ENCODE assay signal across 17 cellular contexts in the genomic region with DNA sequence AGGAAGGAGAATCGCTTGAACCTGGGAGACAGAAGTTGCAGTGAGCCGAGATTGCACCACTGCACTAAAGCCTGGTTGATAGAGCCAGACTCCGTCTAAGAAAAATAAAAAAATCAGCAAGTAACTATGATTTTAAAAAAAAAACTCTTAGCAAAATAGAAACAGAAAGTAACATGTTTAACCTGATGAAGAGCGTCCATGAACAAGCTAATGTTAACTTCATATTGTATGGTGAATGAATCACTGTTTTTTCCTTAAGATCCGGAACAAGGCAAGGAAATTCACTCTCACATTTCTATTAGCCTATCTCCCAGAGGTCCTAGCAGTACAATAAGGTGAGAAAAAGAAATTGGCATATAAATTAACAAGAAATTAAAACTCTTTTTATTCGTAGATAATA.
DNase-seq lines count a peak whose midpoint lies in the region; ATAC-seq and TF ChIP-seq lines count a peak whose summit lies in the region.
"Had no signal": no experiment of that assay in that cellular context is flagged by ENCODE, and none has a peak within 500 bp of the region (broad histone marks: within the 10 kb centered on the region; RNA-seq: fewer than 3 reads in every experiment).

No MANE protein-coding gene starts in this region.

- no peak overlapping the region for H3K4me2 ChIP-seq in MM.1S (ENCODE audit: low read depth, low read length)

- H2AFZ ChIP-seq in MM.1S (ENCODE audit: low read length) = no peak overlapping the region
- H2AFZ ChIP-seq: GM23248 had no signal

- H3K27me3 ChIP-seq in subcutaneous abdominal adipose tissue (ENCODE audit: control insufficient read depth in 5 of 5, insufficient read depth in 4 of 5, low read length in 5 of 5) = no peaks in the 10 kb centered on the region
- H3K27me3 ChIP-seq in MM.1S (replicated peaks; ENCODE audit: insufficient read depth, low read length) = no peaks in the 10 kb centered on the region

- H3K4me3 ChIP-seq in subcutaneous abdominal adipose tissue (ENCODE audit: low read depth in 1 of 5, low read length in 5 of 5) (peak overlapping the region in 3 of 5 donors; percentile 25 to 45 (median 35)), MM.1S (ENCODE audit: low read length) (no peak overlapping the region)
- H3K4me3 ChIP-seq: GM23248 had no signal

- H3K9ac ChIP-seq in subcutaneous abdominal adipose tissue (ENCODE audit: low read length in 5 of 5) (no peak overlapping the region), MM.1S (ENCODE audit: low read length) (no peak overlapping the region)
- H3K9ac ChIP-seq: GM23248 had no signal

- H3K4me1 ChIP-seq in subcutaneous abdominal adipose tissue (ENCODE audit: control insufficient read depth in 5 of 5, insufficient read depth in 5 of 5, low read length in 5 of 5) (no peaks in the 10 kb centered on the region), MM.1S (ENCODE audit: low read length) (0 out of 2 replicates have a peak, but pooled peaks cover 2% of the 10 kb centered on the region)

- H3K27ac Mint-ChIP-seq in activated naive CD8-positive, alpha-beta T cell treated with anti-CD3 and anti-CD28 coated beads, Interleukin-2, amount 10 ng/mL, durations not matched to agents 7 days and 5 days = no peak overlapping the region
- H3K27ac Mint-ChIP-seq in activated naive CD8-positive, alpha-beta T cell treated with anti-CD3 and anti-CD28 coated beads for 36 hours = no peak overlapping the region
- H3K27ac Mint-ChIP-seq in T-cell = peak overlapping the region in 1 of 2 donors; percentile 12

- peak overlapping the region; percentile 29 for H3K4me3 Mint-ChIP-seq in activated naive CD8-positive, alpha-beta T cell treated with anti-CD3 and anti-CD28 coated beads, Interleukin-2, amount 10 ng/mL, durations not matched to agents 7 days and 5 days
- H3K4me3 Mint-ChIP-seq in activated naive CD8-positive, alpha-beta T cell treated with anti-CD3 and anti-CD28 coated beads for 36 hours = no peak overlapping the region
- H3K4me3 Mint-ChIP-seq in T-cell = peak overlapping the region; percentile 13 to 46 (median 25)
- H3K4me3 Mint-ChIP-seq: CD14-positive monocyte had no signal

- TF ChIP-seq CTCF in MM.1S (IDR thresholded peaks at IDR 0.05; ENCODE audit: low read length) = no peak

- peaks cover 13% of the 10 kb centered on the region for H3K9me3 Mint-ChIP-seq in activated naive CD8-positive, alpha-beta T cell treated with anti-CD3 and anti-CD28 coated beads, Interleukin-2, amount 10 ng/mL, durations not matched to agents 7 days and 5 days
- H3K9me3 Mint-ChIP-seq in activated naive CD8-positive, alpha-beta T cell treated with anti-CD3 and anti-CD28 coated beads for 36 hours = peaks cover 11% of the 10 kb centered on the region
- H3K9me3 Mint-ChIP-seq in T-cell = peaks cover 4 to 5% (median 5%) of the 10 kb centered on the region in 3 donors

- H3K27ac ChIP-seq in subcutaneous abdominal adipose tissue (ENCODE audit: low read depth, low read length) (no peak overlapping the region), MM.1S (ENCODE audit: low read length) (no peak overlapping the region)
- H3K27ac ChIP-seq: GM23248 had no signal

- peaks cover 24% of the 10 kb centered on the region for H3K79me2 ChIP-seq in MM.1S (ENCODE audit: low read length)

- no peaks in the 10 kb centered on the region for H3K9me2 ChIP-seq in MM.1S (replicated peaks; ENCODE audit: insufficient read depth, low read length)

- CTCF ChIA-PET in T-cell (lab: Charles Lee) = interaction anchor here in 1 of 2 donors (0.6 to 0.7 kb wide), 3 partner anchors 70 to 329 kb away, joined by 3 read pairs; no protein-coding TSS in a partner anchor

- peaks cover 13% of the 10 kb centered on the region for H3K4me1 Mint-ChIP-seq in activated naive CD8-positive, alpha-beta T cell treated with anti-CD3 and anti-CD28 coated beads, Interleukin-2, amount 10 ng/mL, durations not matched to agents 7 days and 5 days
- H3K4me1 Mint-ChIP-seq in activated naive CD8-positive, alpha-beta T cell treated with anti-CD3 and anti-CD28 coated beads for 36 hours = peaks cover 33% of the 10 kb centered on the region
- H3K4me1 Mint-ChIP-seq in T-cell = peaks cover 49 to 66% (median 56%) of the 10 kb centered on the region in 3 donors

- no peaks in the 10 kb centered on the region for H3K9me3 ChIP-seq in subcutaneous abdominal adipose tissue (ENCODE audit: control insufficient read depth in 5 of 5, low read length in 5 of 5)
- no peaks in the 10 kb centered on the region for H3K9me3 ChIP-seq in MM.1S (replicated peaks; ENCODE audit: insufficient read depth, low read length)

- H3F3A ChIP-seq in MM.1S (ENCODE audit: insufficient read depth, low read length) = no peaks in the 10 kb centered on the region

- POLR2A ChIA-PET in activated naive CD8-positive, alpha-beta T cell treated with anti-CD3 and anti-CD28 coated beads, Interleukin-2, amount 10 ng/mL, durations not matched to agents 7 days and 5 days (lab: Charles Lee) = no interaction called here
- POLR2A ChIA-PET in T-cell (lab: Charles Lee) = interaction anchor here in 1 of 2 donors (1.0 kb wide), 1 partner anchor 14 kb away, joined by 4 read pairs; no protein-coding TSS in a partner anchor

- ATAC-seq in activated naive CD8-positive, alpha-beta T cell treated with anti-CD3 and anti-CD28 coated beads, Interleukin-2, amount 10 ng/mL, durations not matched to agents 7 days and 5 days (ENCODE audit: low read depth) = no peak
- ATAC-seq in T-cell (replicated peaks in 1 of 4) (peak in 1 of 4 experiments; percentile 46), GM21515 (IDR thresholded peaks at IDR 0.05; ENCODE audit: unreplicated experiment) (no peak)
- ATAC-seq: HCT116 had no signal

- H3K27me3 Mint-ChIP-seq in activated naive CD8-positive, alpha-beta T cell treated with anti-CD3 and anti-CD28 coated beads, Interleukin-2, amount 10 ng/mL, durations not matched to agents 7 days and 5 days = no peaks in the 10 kb centered on the region
- H3K27me3 Mint-ChIP-seq in activated naive CD8-positive, alpha-beta T cell treated with anti-CD3 and anti-CD28 coated beads for 36 hours = no peaks in the 10 kb centered on the region
- no peaks in the 10 kb centered on the region for H3K27me3 Mint-ChIP-seq in T-cell

- DNase-seq in activated naive CD8-positive, alpha-beta T cell treated with anti-CD3 and anti-CD28 coated beads, Interleukin-2, amount 10 ng/mL, durations not matched to agents 7 days and 5 days = no peak
- no peak for DNase-seq in activated naive CD8-positive, alpha-beta T cell treated with anti-CD3 and anti-CD28 coated beads for 36 hours
- DNase-seq in T-cell = no peak
- peak; percentile 33 for DNase-seq in glomerular endothelial cell (ENCODE audit: extremely low read depth, low read depth, low spot score)
- DNase-seq in effector CD4-positive, alpha-beta T cell = no peak
- DNase-seq in MM.1S = no peak
- DNase-seq: ACHN, AML-193, GM23248, NCI-H1092, NCI-H1694, NCI-H2227 treated with DMSO at 0.1 percent for 48 hours, NCI-H524 had no signal

- peaks cover 55% of the 10 kb centered on the region for H3K36me3 Mint-ChIP-seq in activated naive CD8-positive, alpha-beta T cell treated with anti-CD3 and anti-CD28 coated beads, Interleukin-2, amount 10 ng/mL, durations not matched to agents 7 days and 5 days
- peaks cover 58% of the 10 kb centered on the region for H3K36me3 Mint-ChIP-seq in activated naive CD8-positive, alpha-beta T cell treated with anti-CD3 and anti-CD28 coated beads for 36 hours
- peaks cover 59% of the 10 kb centered on the region for H3K36me3 Mint-ChIP-seq in T-cell

- H3K36me3 ChIP-seq in subcutaneous abdominal adipose tissue (ENCODE audit: control insufficient read depth in 5 of 5, insufficient read depth in 5 of 5, low read length in 5 of 5) = peaks cover 3 to 19% (median 4%) of the 10 kb centered on the region in 5 donors
- no peaks in the 10 kb centered on the region for H3K36me3 ChIP-seq in MM.1S (replicated peaks; ENCODE audit: insufficient read depth, low read length)

- H4K20me1 ChIP-seq in MM.1S (ENCODE audit: insufficient read depth, low read length) = no peaks in the 10 kb centered on the region
